10 cellular contexts compared by ENCODE assay signal in genomic region chr19:45514376-45515051, GRCh38. TPM values are rescaled to one million over a fixed set of nuclear protein-coding genes. Genes with fewer than 3 reads are reported as not detected.
A peak's percentile ranks its signal among the peaks of the same experiment; 100 is the strongest.
DNase-seq lines count a peak whose midpoint lies in the region; ATAC-seq, FAIRE-seq and TF ChIP-seq lines count a peak whose summit lies in the region.
"Had no signal": no experiment of that assay in that cellular context is flagged by ENCODE, and none has a peak within 500 bp of the region (broad histone marks: within the 10 kb centered on the region; RNA-seq: fewer than 3 reads in every experiment).

No MANE protein-coding gene starts in this region.

- no peak for TF ChIP-seq RAD21 in HCT116 (IDR thresholded peaks at IDR 0.05; ENCODE audit: low read depth)

- WGBS in small intestine, 3 donors, result 10 to 42% (median 21%) methylated on average over 13 of the region's 13 CpGs

- peak overlapping the region; percentile 88 to 89 for H3K27ac Mint-ChIP-seq in T-cell

- no peak for FAIRE-seq in small intestine (lab: Jason Lieb, UNC)

- no peaks in the 10 kb centered on the region for H3K27me3 Mint-ChIP-seq in T-cell

- H3K4me2 ChIP-seq in HCT116 (ENCODE audit: low read length), result peak overlapping the region; percentile 73

- no peaks in the 10 kb centered on the region for H3K9me3 Mint-ChIP-seq in T-cell

- ATAC-seq in HCT116 (peak; percentile 80), T-cell (replicated peaks in 1 of 4) (peak in 1 of 4 experiments; percentile 14), HG03469 (IDR thresholded peaks at IDR 0.05; ENCODE audit: unreplicated experiment) (no peak), HG03025 (IDR thresholded peaks at IDR 0.05; ENCODE audit: low FRiP score, unreplicated experiment) (no peak), GM21390 (IDR thresholded peaks at IDR 0.05; ENCODE audit: unreplicated experiment) (no peak)

- peaks cover 87% of the 10 kb centered on the region for H3K79me2 ChIP-seq in HCT116 (ENCODE audit: insufficient read depth, low read length)

- H3K4me3 Mint-ChIP-seq in T-cell, result peak overlapping the region in 2 of 3 donors; percentile 31 to 60

- H3K27me3 ChIP-seq in HCT116 (ENCODE audit: insufficient read depth, low read length) (no peaks in the 10 kb centered on the region), left ventricle myocardium inferior (ENCODE audit: low read depth) (no peaks in the 10 kb centered on the region), small intestine (ENCODE audit: control insufficient read depth in 2 of 2, insufficient read depth in 2 of 2, low read length in 2 of 2) (no peaks in the 10 kb centered on the region)

- no peaks in the 10 kb centered on the region for H3K9me2 ChIP-seq in HCT116 (ENCODE audit: insufficient read depth)

- TF ChIP-seq CTCF in HCT116 (IDR thresholded peaks at IDR 0.05 in 2 of 3, conservative IDR thresholded peaks at IDR 0.05 in 1 of 3; ENCODE audit: borderline replicate concordance in 1 of 3, insufficient read depth in 1 of 3, low read depth in 2 of 3, low read length in 2 of 3) (no peak), left ventricle myocardium inferior (IDR thresholded peaks at IDR 0.05; ENCODE audit: borderline replicate concordance) (no peak)

- RAD21 ChIA-PET in HCT116 (lab: Charles Lee; ENCODE audit: low non-redundant PET in 1 of 2, low total read pairs in 2 of 2, uncharacterized antibody in 2 of 2, unreplicated experiment in 2 of 2), result no interaction called here

- peaks cover 50 to 72% of the 10 kb centered on the region in 2 experiments for H3K4me1 ChIP-seq in HCT116 (ENCODE audit: control insufficient read depth in 1 of 2, insufficient read depth in 2 of 2, low read length in 2 of 2)
- peaks cover 72% of the 10 kb centered on the region for H3K4me1 ChIP-seq in left ventricle myocardium inferior
- H3K4me1 ChIP-seq in small intestine (ENCODE audit: control insufficient read depth in 2 of 2, insufficient read depth in 1 of 2, low read depth in 1 of 2, low read length in 1 of 2), result peaks cover 9 to 16% of the 10 kb centered on the region in 2 donors

- CTCF ChIA-PET in HCT116 (lab: Charles Lee), result interaction anchor here (0.7 to 1.2 kb wide), 3 partner anchors 13 to 44 kb away, joined by 3 to 7 read pairs (median 5); no protein-coding TSS in a partner anchor
- CTCF ChIA-PET in T-cell (lab: Charles Lee), result interaction anchor here in 1 of 2 donors (0.6 kb wide), 1 partner anchor 17 kb away, joined by 7 read pairs; no protein-coding TSS in a partner anchor

- peaks cover 57 to 64% (median 57%) of the 10 kb centered on the region in 3 donors for H3K4me1 Mint-ChIP-seq in T-cell

- no peak for DNase-seq in HCT116 (ENCODE audit: low read depth, low spot score)
- DNase-seq in T-cell, result no peak
- DNase-seq in left ventricle myocardium inferior, result no peak
- DNase-seq in small intestine, result peak; percentile 92
- DNase-seq in D341Med (ENCODE audit: low spot score), result no peak
- DNase-seq: activated CD8-positive, alpha-beta memory T cell treated with anti-CD3 and anti-CD28 coated beads, Interleukin-2, amount 50 U/mL, for 48 hours; foreskin fibroblast had no signal

- H3K36me3 Mint-ChIP-seq in T-cell, result peaks cover 14% of the 10 kb centered on the region

- H3K9ac ChIP-seq in HCT116 (ENCODE audit: low read length), result peak overlapping the region; percentile 57

- intact Hi-C loops in HCT116 (cut with micrococcal nuclease), result no loop called here
- intact Hi-C loops in left ventricle myocardium inferior (cut with micrococcal nuclease), result no loop called here

- no peaks in the 10 kb centered on the region; the same call in 1 of the 2 replicates for H4K20me1 ChIP-seq in HCT116 (ENCODE audit: insufficient read depth)

- TF ChIP-seq POLR2A in HCT116 (IDR thresholded peaks at IDR 0.05; ENCODE audit: borderline replicate concordance, extremely low read depth, insufficient read depth, insufficient read length), result no peak

- BruUV-seq in HCT116 (replicated peaks; lab: Mats Ljungman, UMichigan), result no TSS peak

- no peak overlapping the region for H2AFZ ChIP-seq in HCT116 (ENCODE audit: low read depth, low read length, poor library complexity, severe bottlenecking)

- H3K27ac ChIP-seq in HCT116 (ENCODE audit: low read depth, low read length) (peak overlapping the region; percentile 69), left ventricle myocardium inferior (replicated peaks) (peak overlapping the region; percentile 85), small intestine (ENCODE audit: low read depth in 1 of 2, low read length in 1 of 2) (peak overlapping the region; percentile 88 to 94)

- H3K4me3 ChIP-seq in HCT116 (replicated peaks in 1 of 2; ENCODE audit: low read depth in 1 of 2, low read length in 2 of 2), result peak overlapping the region in 1 of 2 experiments; percentile 1; a peak in 1 of 4 replicates
- H3K4me3 ChIP-seq in left ventricle myocardium inferior, result peak overlapping the region; percentile 34
- no peak overlapping the region for H3K4me3 ChIP-seq in small intestine (ENCODE audit: low read depth in 1 of 2, low read length in 2 of 2)

- H3K9me3 ChIP-seq in HCT116 (ENCODE audit: control insufficient read depth in 1 of 2, insufficient read depth in 1 of 2, low read depth in 1 of 2, low read length in 2 of 2) (no peaks in the 10 kb centered on the region), left ventricle myocardium inferior (replicated peaks) (no peaks in the 10 kb centered on the region), small intestine (ENCODE audit: control insufficient read depth, low read depth) (no peaks in the 10 kb centered on the region)

- POLR2A ChIA-PET in HCT116 (lab: Charles Lee) (interaction anchor here (1.1 kb wide), 1 partner anchor 127 kb away, joined by 4 read pairs; no protein-coding TSS in a partner anchor), T-cell (lab: Charles Lee) (no interaction called here)

- H3K36me3 ChIP-seq in HCT116 (ENCODE audit: control insufficient read depth in 1 of 2, insufficient read depth in 2 of 2, low read length in 2 of 2) (peaks cover 10 to 14% of the 10 kb centered on the region in 2 experiments; a peak in 2 of 4 replicates), left ventricle myocardium inferior (peaks cover 23% of the 10 kb centered on the region), small intestine (ENCODE audit: control insufficient read depth in 2 of 2, insufficient read depth in 2 of 2, low read length in 2 of 2) (peaks cover 0 to 3% of the 10 kb centered on the region in 2 donors)

TF ChIP-seq in HCT116, 20 proteins besides CTCF, POLR2A, EP300 and RAD21:
- TF ChIP-seq JUND (IDR thresholded peaks at IDR 0.05) (no peak), MAX (IDR thresholded peaks at IDR 0.05) (peak; percentile 49), ELF1 (IDR thresholded peaks at IDR 0.05; ENCODE audit: borderline replicate concordance, low read depth) (no peak), ZNF274 (IDR thresholded peaks at IDR 0.05; ENCODE audit: low read depth, low read length) (no peak), EGR1 (IDR thresholded peaks at IDR 0.05; ENCODE audit: low read depth) (peak; percentile 85), SP1 (IDR thresholded peaks at IDR 0.05; ENCODE audit: low read depth) (0 out of 2 replicates have a peak, but pooled peaks have one; percentile 43), CEBPB (IDR thresholded peaks at IDR 0.05; ENCODE audit: low read depth) (no peak)

RNA-seq across cellular contexts. Expression of gene VASP, which starts 7.2 kb away (rescaled TPM):
- total RNA-seq in HCT116 (2021; ENCODE audit: unreplicated experiment) (152 TPM), T-cell (100 to 1,000 TPM in 3 of 5 donors, 10 to 100 TPM in 2; 77.4 to 113 (median 101) TPM), left ventricle myocardium inferior (32.8 TPM)
- 85.6 and 99.7 TPM in 2 replicates for polyA plus RNA-seq in HCT116 (2012)
- polyA plus RNA-seq in small intestine, result 100 to 1,000 TPM in 2 of 3 donors, 10 to 100 TPM in 1; 93.2 to 132 (median 128) TPM

RNA-seq across cellular contexts. Expression of gene PPM1N, which starts 16.3 kb away (rescaled TPM):
- 5.2 TPM for total RNA-seq in HCT116 (2021; ENCODE audit: unreplicated experiment)
- 2.2 and 2.6 TPM in 2 replicates for polyA plus RNA-seq in HCT116 (2012)
- 10 to 100 TPM in 2 of 5 donors, 1 to 10 TPM in 3; 5.6 to 14.6 (median 10.0) TPM for total RNA-seq in T-cell
- total RNA-seq in left ventricle myocardium inferior, result 0.19 TPM
- polyA plus RNA-seq in small intestine, result 1 to 10 TPM; 1.3 to 1.9 (median 1.8) TPM

RNA-seq across cellular contexts. Expression of gene RTN2, which starts 17.7 kb away (rescaled TPM):
- 21.7 TPM for total RNA-seq in HCT116 (2021; ENCODE audit: unreplicated experiment)
- 30.2 and 32.4 TPM in 2 replicates for polyA plus RNA-seq in HCT116 (2012)
- 1 to 10 TPM; 1.7 to 2.5 (median 2.2) TPM for total RNA-seq in T-cell
- total RNA-seq in left ventricle myocardium inferior, result 19.1 TPM
- 1 to 10 TPM; 1.6 to 9.1 (median 1.9) TPM for polyA plus RNA-seq in small intestine

RNA-seq across cellular contexts. Expression of gene FOSB, which starts 46.7 kb away (rescaled TPM):
- total RNA-seq in HCT116 (2021; ENCODE audit: unreplicated experiment), result 12.6 TPM
- 84.7 and 216 TPM in 2 replicates for polyA plus RNA-seq in HCT116 (2012)
- total RNA-seq in T-cell, result 1,000 to 10,000 TPM in 1 of 5 donors, 100 to 1,000 TPM in 1, 10 to 100 TPM in 1, 1 to 10 TPM in 2; 6.7 to 1,173 (median 10.4) TPM
- total RNA-seq in left ventricle myocardium inferior, result 0.33 TPM
- polyA plus RNA-seq in small intestine, result 10 to 100 TPM in 1 of 3 donors, 1 to 10 TPM in 1, under 1 TPM in 1; 0.89 to 19.0 (median 2.2) TPM
